In the genomic region with DNA sequence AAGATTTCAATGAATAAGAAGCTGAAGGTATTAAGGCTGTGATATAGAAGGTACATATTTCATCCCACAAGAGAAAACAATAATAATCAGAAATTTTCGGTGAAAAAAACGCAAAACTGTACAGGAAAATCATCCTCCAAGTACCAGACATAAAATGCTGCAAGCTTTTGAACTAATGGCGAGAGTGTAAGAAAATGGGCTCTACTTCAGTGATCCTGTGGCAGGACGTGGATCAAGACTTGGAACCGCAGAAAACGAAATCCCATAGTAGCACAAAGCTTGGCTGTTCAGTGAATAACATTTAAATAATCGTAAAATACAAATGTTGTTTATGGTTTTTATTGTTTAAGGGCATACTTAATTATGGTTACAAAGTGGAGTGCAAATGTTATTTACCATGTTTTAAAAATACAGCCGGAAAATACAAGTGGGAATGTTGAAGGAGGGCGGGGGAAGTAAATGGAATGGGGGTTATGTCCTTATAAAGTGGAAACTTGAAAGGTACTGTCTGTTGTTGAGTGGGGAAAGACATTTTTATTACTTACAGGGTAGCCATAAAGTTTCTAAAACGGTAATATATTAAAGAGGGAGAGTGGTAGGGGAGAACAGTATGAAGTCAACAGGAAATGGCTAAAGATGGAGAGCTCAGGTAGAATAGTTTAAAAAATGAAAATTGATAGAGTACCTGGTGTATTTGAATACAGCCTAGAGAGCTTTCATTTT, we compare ENCODE assay signal across 9 cellular contexts. TPM values are rescaled to one million over a fixed set of nuclear protein-coding genes. Genes with fewer than 3 reads are reported as not detected.
DNase-seq lines count a peak whose midpoint lies in the region; ATAC-seq and TF ChIP-seq lines count a peak whose summit lies in the region.
"Had no signal": no experiment of that assay in that cellular context is flagged by ENCODE, and none has a peak within 500 bp of the region (broad histone marks: within the 10 kb centered on the region; RNA-seq: fewer than 3 reads in every experiment).

No MANE protein-coding gene starts in this region.

- H3K9me3 ChIP-seq in lower lobe of right lung (no peaks in the 10 kb centered on the region), upper lobe of right lung (no peaks in the 10 kb centered on the region)

- H3K36me3 Mint-ChIP-seq in MCF 10A (ENCODE audit: insufficient read depth, unreplicated experiment), result peaks cover under 1% of the 10 kb centered on the region

- no peaks in the 10 kb centered on the region for H3K27me3 Mint-ChIP-seq in MCF 10A (ENCODE audit: insufficient read depth, unreplicated experiment)

- H3K9me3 Mint-ChIP-seq in MCF 10A (ENCODE audit: unreplicated experiment), result no peaks in the 10 kb centered on the region

- peak overlapping the region; percentile 98 for H3K27ac Mint-ChIP-seq in MCF 10A (ENCODE audit: low read depth, unreplicated experiment)

- ATAC-seq in lower lobe of right lung (peak in 1 of 2 donors; percentile 27), upper lobe of right lung (no peak)

- peak overlapping the region; percentile 99 for H3K4me3 Mint-ChIP-seq in MCF 10A (ENCODE audit: unreplicated experiment)

- DNase-seq in NCI-H2171 treated with DMSO at 0.1 percent for 48 hours (lab: John Stamatoyannopoulos, UW), result peak; percentile 12
- no peak for DNase-seq in NCI-H2171 (lab: John Stamatoyannopoulos, UW)
- peak; percentile 8 for DNase-seq in NCI-H2227 (lab: John Stamatoyannopoulos, UW; ENCODE audit: unreplicated experiment)
- peak; percentile 27 for DNase-seq in MCF 10A (ENCODE audit: unreplicated experiment)
- DNase-seq in lower lobe of right lung, result no peak
- no peak for DNase-seq in upper lobe of right lung
- DNase-seq in HuH-7 (ENCODE audit: low spot score), result no peak
- DNase-seq in posterior cingulate gyrus, result no peak

- H3K4me3 ChIP-seq in lower lobe of right lung (peak overlapping the region; percentile 93), upper lobe of right lung (peak overlapping the region; percentile 89)

- TSS peak; percentile 83 for BruUV-seq in MCF 10A (replicated peaks; lab: Mats Ljungman, UMichigan)

- peaks cover 32% of the 10 kb centered on the region for H3K4me1 ChIP-seq in lower lobe of right lung
- peaks cover 7% of the 10 kb centered on the region for H3K4me1 ChIP-seq in upper lobe of right lung

- POLR2A ChIA-PET in MCF 10A (lab: Yijun Ruan, JAX), result interaction anchor here (0.7 to 4.2 kb wide), 24 partner anchors 9 to 1548 kb away, joined by 3 to 36 read pairs (median 4); a partner anchor contains a TSS

- TF ChIP-seq CTCF in MCF 10A (IDR thresholded peaks at IDR 0.05; ENCODE audit: unreplicated experiment), result no peak
- TF ChIP-seq CTCF in lower lobe of right lung (IDR thresholded peaks at IDR 0.05), result no peak
- no peak for TF ChIP-seq CTCF in upper lobe of right lung (IDR thresholded peaks at IDR 0.05)

- H3K27ac ChIP-seq in lower lobe of right lung (peak overlapping the region; percentile 97), upper lobe of right lung (peak overlapping the region; percentile 96)

- H3K27me3 ChIP-seq in lower lobe of right lung (ENCODE audit: low read depth) (no peaks in the 10 kb centered on the region), upper lobe of right lung (no peaks in the 10 kb centered on the region)

- no peaks in the 10 kb centered on the region for H3K36me3 ChIP-seq in lower lobe of right lung
- no peaks in the 10 kb centered on the region for H3K36me3 ChIP-seq in upper lobe of right lung

- intact Hi-C loops in MCF 10A (cut with micrococcal nuclease) (loop anchor here (5.0 kb wide), 1 partner anchor 230 kb away; no protein-coding TSS in a partner anchor), lower lobe of right lung (cut with DNase I) (no loop called here), upper lobe of right lung (cut with DNase I) (no loop called here), posterior cingulate gyrus (cut with DNase I) (no loop called here)

- CTCF ChIA-PET in MCF 10A (lab: Yijun Ruan, JAX), result interaction anchor here (0.5 to 1.6 kb wide), 9 partner anchors 9 to 1871 kb away, joined by 3 to 5 read pairs (median 3); no protein-coding TSS in a partner anchor

- H3K4me1 Mint-ChIP-seq in MCF 10A (ENCODE audit: insufficient read depth, unreplicated experiment), result peaks cover 49% of the 10 kb centered on the region

RNA-seq across cellular contexts. Expression of a gene that starts 1.1 kb away (rescaled TPM):
- total RNA-seq in MCF 10A (2022) (10.5 and 10.9 TPM in 2 replicates), lower lobe of right lung (8.4 TPM), upper lobe of right lung (8.6 TPM)

RNA-seq across cellular contexts. Expression of a gene that starts 14.6 kb away (rescaled TPM):
- not detected in 2 replicates for total RNA-seq in MCF 10A (2022)
- total RNA-seq in lower lobe of right lung, result not detected
- total RNA-seq in upper lobe of right lung, result not detected
- total RNA-seq: Daoy had no signal

RNA-seq across cellular contexts. Expression of a gene that starts 37.7 kb away (rescaled TPM):
- total RNA-seq in MCF 10A (2022) (1.9 and 2.1 TPM in 2 replicates), lower lobe of right lung (3.9 TPM), upper lobe of right lung (2.9 TPM)

Comparison
In these comparisons a context has a peak if more than half of its experiments do, and no peak if none do; other contexts are left out.
1. DNase-seq: peak in NCI-H2171 treated with DMSO at 0.1 percent for 48 hours (single experiment), NCI-H2227 (single experiment) and MCF 10A (single experiment); none in NCI-H2171 (single experiment), lower lobe of right lung (single experiment), upper lobe of right lung (single experiment), HuH-7 (single experiment) and posterior cingulate gyrus (0 of 10).